ENCODE assay signal across 13 cellular contexts in the genomic region with DNA sequence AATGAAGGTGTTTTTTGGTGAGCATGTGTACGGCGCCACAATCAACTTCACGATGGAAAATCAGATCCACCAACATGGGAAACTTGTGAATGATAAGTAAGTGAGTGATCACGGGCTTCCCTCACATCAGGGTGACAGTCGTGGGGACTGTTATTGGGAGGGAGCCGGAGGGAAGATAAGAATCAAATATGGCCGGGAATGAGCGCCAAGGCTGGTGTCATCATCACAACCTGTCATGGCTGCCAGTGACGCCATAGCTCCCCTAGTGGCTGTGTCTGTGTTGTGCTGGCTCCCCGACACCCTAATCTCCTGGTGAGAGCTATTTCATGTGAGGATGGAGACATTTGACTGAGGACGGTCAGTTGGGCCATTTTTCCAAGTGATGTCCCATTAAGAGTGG.
DNase-seq lines count a peak whose midpoint lies in the region; ATAC-seq, FAIRE-seq and TF ChIP-seq lines count a peak whose summit lies in the region.
"Had no signal": no experiment of that assay in that cellular context is flagged by ENCODE, and none has a peak within 500 bp of the region (broad histone marks: within the 10 kb centered on the region; RNA-seq: fewer than 3 reads in every experiment).

No MANE protein-coding gene starts in this region.

- H3K4me3 ChIP-seq in LNCaP clone FGC (ENCODE audit: low read depth, low read length) (no peak overlapping the region), GM12878 (no peak overlapping the region), smooth muscle cell (no peak overlapping the region)

- no peak for TF ChIP-seq POLR2A in GM12878 (IDR thresholded peaks at IDR 0.05; ENCODE audit: low read depth, low read length)

- CTCF ChIA-PET in GM12878 (lab: Yijun Ruan, JAX) = interaction anchor here (0.6 to 2.8 kb wide), 10 partner anchors 11 to 337 kb away, joined by 3 to 27 read pairs (median 4); no protein-coding TSS in a partner anchor

- DNase-seq in activated T-cell treated with anti-CD3 and anti-CD28 coated beads, Interleukin-2, amount 50 U/mL, for 48 hours = peak; percentile 28 to 40
- no peak for DNase-seq in activated T-cell treated with anti-CD3 and anti-CD28 coated beads, Interleukin-2, amount 50 U/mL, for 4 hours
- DNase-seq in LNCaP clone FGC (ENCODE audit: low read depth) (no peak), GM12878 (ENCODE audit: low read depth, low spot score) (no peak), smooth muscle cell (lab: John Stamatoyannopoulos, UW; ENCODE audit: unreplicated experiment) (no peak)
- DNase-seq: activated T-cell treated with anti-CD3 and anti-CD28 coated beads, Interleukin-2, amount 50 U/mL, for 1 hour; kidney; SIG-M5 had no signal

- peak; percentile 12; the same call in 1 of the 2 replicates for TF ChIP-seq CTCF in LNCaP clone FGC (IDR thresholded peaks at IDR 0.05; ENCODE audit: control insufficient read depth, extremely low read depth, insufficient read depth)
- TF ChIP-seq CTCF in GM12878 (IDR thresholded peaks at IDR 0.05 in 2 of 3, conservative IDR thresholded peaks at IDR 0.05 in 1 of 3; ENCODE audit: control insufficient read depth in 2 of 3, extremely low read depth in 1 of 3, insufficient read depth in 1 of 3, low read depth in 3 of 3, low read length in 3 of 3) = peak in 2 of 3 experiments; percentile 44 to 45; a peak in 4 of 6 replicates
- peak; percentile 21 for TF ChIP-seq CTCF in smooth muscle cell (IDR thresholded peaks at IDR 0.05; ENCODE audit: borderline replicate concordance, insufficient read depth, poor library complexity, severe bottlenecking)

- in situ Hi-C loops in GM12878 (cut with MboI) = no loop called here

- no peaks in the 10 kb centered on the region for H3K9me3 Mint-ChIP-seq in activated T-cell treated with anti-CD3 and anti-CD28 coated beads, Interleukin-2, amount 50 U/mL, for 4 hours
- H3K9me3 Mint-ChIP-seq: dendritic cell treated with granulocyte-macrophage colony-stimulating factor and Interleukin-4, amounts not matched to agents 40 ng/mL and 50 ng/mL, for 4 days had no signal

- intact Hi-C loops in GM12878 (cut with micrococcal nuclease; ENCODE audit: unreplicated experiment) = no loop called here

- H3K27me3 ChIP-seq in GM12878 (replicated peaks in 1 of 2; ENCODE audit: control insufficient read depth in 2 of 2, insufficient read depth in 2 of 2, low read length in 1 of 2) = no peaks in the 10 kb centered on the region; a peak in 1 of 4 replicates
- peaks cover 45% of the 10 kb centered on the region for H3K27me3 ChIP-seq in smooth muscle cell (ENCODE audit: low read depth)

- H3K4me1 ChIP-seq in GM12878 (ENCODE audit: control insufficient read depth, insufficient read depth, low read length) (no peaks in the 10 kb centered on the region), smooth muscle cell (ENCODE audit: low read depth) (peaks cover 4% of the 10 kb centered on the region)

- POLR2A ChIA-PET in GM12878 (lab: Charles Lee) = no interaction called here

- FAIRE-seq in GM12878 (lab: Jason Lieb, UNC) = no peak
- FAIRE-seq: kidney had no signal

- no peak overlapping the region for H3K4me2 ChIP-seq in GM12878 (ENCODE audit: control insufficient read depth, insufficient read depth)
- no peak overlapping the region for H3K4me2 ChIP-seq in smooth muscle cell

- no peaks in the 10 kb centered on the region for H3F3A ChIP-seq in smooth muscle cell (ENCODE audit: low read depth)

- H4K20me1 ChIP-seq in GM12878 (ENCODE audit: control insufficient read depth, insufficient read depth) (no peaks in the 10 kb centered on the region), smooth muscle cell (ENCODE audit: low read depth) (no peaks in the 10 kb centered on the region)

- no peak overlapping the region for H3K9ac ChIP-seq in GM12878 (ENCODE audit: control insufficient read depth, insufficient read depth, low read length)
- H3K9ac ChIP-seq in smooth muscle cell (ENCODE audit: low read depth) = no peak overlapping the region

- H2AFZ ChIP-seq in GM12878 (ENCODE audit: control insufficient read depth, low read depth, low read length) = no peak overlapping the region
- H2AFZ ChIP-seq in smooth muscle cell (ENCODE audit: low read depth) = no peak overlapping the region

- RAD21 ChIA-PET in GM12878 (lab: Charles Lee; ENCODE audit: unreplicated experiment) = interaction anchor here (1.1 to 1.2 kb wide), 2 partner anchors 21 to 213 kb away, joined by 3 to 4 read pairs; no protein-coding TSS in a partner anchor

- no peak overlapping the region for H3K4me3 Mint-ChIP-seq in activated T-cell treated with anti-CD3 and anti-CD28 coated beads, Interleukin-2, amount 50 U/mL, for 4 hours
- H3K4me3 Mint-ChIP-seq: dendritic cell treated with granulocyte-macrophage colony-stimulating factor and Interleukin-4, amounts not matched to agents 40 ng/mL and 50 ng/mL, for 4 days had no signal

- H3K27me3 Mint-ChIP-seq in activated T-cell treated with anti-CD3 and anti-CD28 coated beads, Interleukin-2, amount 50 U/mL, for 4 hours (ENCODE audit: low read depth) = peaks cover 13% of the 10 kb centered on the region

- SMC1A ChIA-PET in GM12878 (lab: Charles Lee; ENCODE audit: uncharacterized antibody, unreplicated experiment) = interaction anchor here (0.6 to 0.7 kb wide), 4 partner anchors 31 to 1279 kb away, joined by 3 read pairs; no protein-coding TSS in a partner anchor

- TF ChIP-seq RAD21 in GM12878 (IDR thresholded peaks at IDR 0.05; ENCODE audit: insufficient read depth, low read depth, low read length) = no peak

- no peaks in the 10 kb centered on the region for H3K36me3 ChIP-seq in GM12878 (ENCODE audit: control insufficient read depth in 2 of 2, insufficient read depth in 2 of 2, low read length in 1 of 2)
- H3K36me3 ChIP-seq in smooth muscle cell (ENCODE audit: low read depth) = no peaks in the 10 kb centered on the region

- no peak for ATAC-seq in activated T-cell treated with anti-CD3 and anti-CD28 coated beads, Interleukin-2, amount 50 U/mL, for 4 hours
- ATAC-seq in GM12878 (peak; percentile 65), GM21717 (IDR thresholded peaks at IDR 0.05; ENCODE audit: unreplicated experiment) (no peak), HG03108 (IDR thresholded peaks at IDR 0.05; ENCODE audit: unreplicated experiment) (no peak), GM18519 (IDR thresholded peaks at IDR 0.05; ENCODE audit: low FRiP score, unreplicated experiment) (no peak)
- ATAC-seq: right cardiac atrium had no signal

- H3K9me3 ChIP-seq in GM12878 (replicated peaks; ENCODE audit: control insufficient read depth, insufficient read depth, low read length) = no peaks in the 10 kb centered on the region
- H3K9me3 ChIP-seq in smooth muscle cell (replicated peaks; ENCODE audit: low read depth) = no peaks in the 10 kb centered on the region

- H3K79me2 ChIP-seq in GM12878 (ENCODE audit: control insufficient read depth, insufficient read depth, low read length) = no peaks in the 10 kb centered on the region
- H3K79me2 ChIP-seq in smooth muscle cell (ENCODE audit: low read depth) = no peaks in the 10 kb centered on the region

- BruUV-seq in GM12878 (replicated peaks; lab: Mats Ljungman, UMichigan) = no TSS peak

- WGBS in GM12878 (ENCODE audit: insufficient coverage, insufficient replicate concordance, low lambda C conversion rate, missing lambda C conversion rate) = 72% methylated on average over 11 of the region's 11 CpGs
- WGBS in smooth muscle cell (ENCODE audit: low lambda C conversion rate) = 89% methylated on average over 11 of the region's 11 CpGs

- H3K36me3 Mint-ChIP-seq in activated T-cell treated with anti-CD3 and anti-CD28 coated beads, Interleukin-2, amount 50 U/mL, for 4 hours (ENCODE audit: insufficient read depth) = no peaks in the 10 kb centered on the region

- peaks cover 2% of the 10 kb centered on the region for H3K4me1 Mint-ChIP-seq in activated T-cell treated with anti-CD3 and anti-CD28 coated beads, Interleukin-2, amount 50 U/mL, for 4 hours (ENCODE audit: low read depth)

- no peak for TF ChIP-seq EP300 in GM12878 (IDR thresholded peaks at IDR 0.05; ENCODE audit: borderline replicate concordance in 1 of 2, control insufficient read depth in 1 of 2, low read depth in 2 of 2, low read length in 2 of 2)

- H3K27ac ChIP-seq in GM12878 (ENCODE audit: control insufficient read depth, insufficient read depth) (no peak overlapping the region), smooth muscle cell (ENCODE audit: low read depth) (no peak overlapping the region)

TF ChIP-seq in GM12878, 131 proteins besides CTCF, POLR2A, EP300 and RAD21:
- TF ChIP-seq YY1 (IDR thresholded peaks at IDR 0.05; ENCODE audit: low read depth, low read length) = peak; percentile 90
- TF ChIP-seq, protein P1, sequence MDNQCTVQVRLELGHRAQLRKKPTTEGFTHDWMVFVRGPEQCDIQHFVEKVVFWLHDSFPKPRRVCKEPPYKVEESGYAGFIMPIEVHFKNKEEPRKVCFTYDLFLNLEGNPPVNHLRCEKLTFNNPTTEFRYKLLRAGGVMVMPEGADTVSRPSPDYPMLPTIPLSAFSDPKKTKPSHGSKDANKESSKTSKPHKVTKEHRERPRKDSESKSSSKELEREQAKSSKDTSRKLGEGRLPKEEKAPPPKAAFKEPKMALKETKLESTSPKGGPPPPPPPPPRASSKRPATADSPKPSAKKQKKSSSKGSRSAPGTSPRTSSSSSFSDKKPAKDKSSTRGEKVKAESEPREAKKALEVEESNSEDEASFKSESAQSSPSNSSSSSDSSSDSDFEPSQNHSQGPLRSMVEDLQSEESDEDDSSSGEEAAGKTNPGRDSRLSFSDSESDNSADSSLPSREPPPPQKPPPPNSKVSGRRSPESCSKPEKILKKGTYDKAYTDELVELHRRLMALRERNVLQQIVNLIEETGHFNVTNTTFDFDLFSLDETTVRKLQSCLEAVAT (IDR thresholded peaks at IDR 0.05) = no peak

Comparison
In these comparisons a context has a peak if more than half of its experiments do, and no peak if none do; other contexts are left out.
1. DNase-seq: peak in activated T-cell treated with anti-CD3 and anti-CD28 coated beads, Interleukin-2, amount 50 U/mL, for 48 hours (2 of 2); none in activated T-cell treated with anti-CD3 and anti-CD28 coated beads, Interleukin-2, amount 50 U/mL, for 4 hours (single experiment), LNCaP clone FGC (single experiment), GM12878 (single experiment) and smooth muscle cell (single experiment).
2. Peak in every context shown above with its lines, with median percentiles within 50 percentile points of each other: CTCF ChIP-seq.